8 cellular contexts compared by ENCODE assay signal in genomic region chr1:150293433-150294253, GRCh38. TPM values are rescaled to one million over a fixed set of nuclear protein-coding genes. Genes with fewer than 3 reads are reported as not detected.
A peak's percentile ranks its signal among the peaks of the same experiment; 100 is the strongest.
DNase-seq lines count a peak whose midpoint lies in the region; ATAC-seq and TF ChIP-seq lines count a peak whose summit lies in the region.

TSS of gene MRPS21 (plus strand) at chr1:150293861. CDS start at chr1:150294367, 506 bp downstream.

- ATAC-seq in activated T-cell treated with anti-CD3 and anti-CD28 coated beads, Interleukin-2, amount 50 U/mL, for 72 hours (replicated peaks in 1 of 2) = peak; percentile 100

- H3K27me3 Mint-ChIP-seq in activated T-cell treated with anti-CD3 and anti-CD28 coated beads, Interleukin-2, amount 50 U/mL, for 72 hours (ENCODE audit: low read depth) = no peaks in the 10 kb centered on the region

- peaks cover 5% of the 10 kb centered on the region; the same call in 1 of the 2 replicates for H3K36me3 ChIP-seq in GM23248 (ENCODE audit: low read depth)
- peaks cover 0 to 37% (median 0%) of the 10 kb centered on the region in 3 donors for H3K36me3 ChIP-seq in esophagus squamous epithelium

- H3K27ac ChIP-seq in GM23248 (peak within 1 kb of the TSS; percentile 94), esophagus squamous epithelium (peak within 1 kb of the TSS; percentile 77 to 88 (median 86))

- TF ChIP-seq POLR2A in esophagus squamous epithelium (IDR thresholded peaks at IDR 0.05) = peak in 3 of 4 donors; percentile 64 to 76 (median 75)

- H3K4me3 ChIP-seq in GM23248 = peak within 1 kb of the TSS; percentile 86
- peak within 1 kb of the TSS; percentile 57 to 87 (median 74) for H3K4me3 ChIP-seq in esophagus squamous epithelium

- peaks cover 4 to 20% of the 10 kb centered on the region in 2 donors for H3K36me3 Mint-ChIP-seq in activated T-cell treated with anti-CD3 and anti-CD28 coated beads, Interleukin-2, amount 50 U/mL, for 72 hours (ENCODE audit: insufficient read depth in 2 of 2)

- peaks cover 40% of the 10 kb centered on the region for H3K4me1 Mint-ChIP-seq in activated T-cell treated with anti-CD3 and anti-CD28 coated beads, Interleukin-2, amount 50 U/mL, for 72 hours (ENCODE audit: low read depth)

- peak within 1 kb of the TSS; percentile 88 for H3K9ac ChIP-seq in GM23248

- H4K20me1 ChIP-seq in GM23248 (ENCODE audit: insufficient read depth) = 0 out of 2 replicates have a peak, but pooled peaks cover 3% of the 10 kb centered on the region

- peak within 1 kb of the TSS; percentile 85 to 90 for H3K4me3 Mint-ChIP-seq in activated T-cell treated with anti-CD3 and anti-CD28 coated beads, Interleukin-2, amount 50 U/mL, for 72 hours

- H2AFZ ChIP-seq in GM23248 = peak within 1 kb of the TSS; percentile 99

- in situ Hi-C loops in GM23248 (cut with MboI) = no loop called here

- no peaks in the 10 kb centered on the region for H3K9me3 Mint-ChIP-seq in activated T-cell treated with anti-CD3 and anti-CD28 coated beads, Interleukin-2, amount 50 U/mL, for 72 hours

- WGBS in GM23248 (ENCODE audit: low coverage in 1 of 2, low lambda C conversion rate in 2 of 2, missing lambda C conversion rate in 2 of 2), 2 experiments = 8 to 9% methylated on average over 42 to 43 of the region's 43 CpGs
- 6% methylated on average over 38 to 43 of the region's 43 CpGs for WGBS in esophagus squamous epithelium, 2 donors

- H3F3A ChIP-seq in GM23248 (ENCODE audit: insufficient read depth) = no peaks in the 10 kb centered on the region

- H3K4me2 ChIP-seq in GM23248 (ENCODE audit: unreplicated experiment) = peak within 1 kb of the TSS; percentile 86

- peak in 1 of 6 experiments; percentile 17 for TF ChIP-seq CTCF in esophagus squamous epithelium (IDR thresholded peaks at IDR 0.05)

- intact Hi-C loops in esophagus squamous epithelium (cut with DNase I) = no loop called here

- H3K4me1 ChIP-seq in GM23248 (ENCODE audit: insufficient read depth) (peaks cover 10% of the 10 kb centered on the region), esophagus squamous epithelium (peaks cover 3 to 24% (median 15%) of the 10 kb centered on the region in 3 donors)

- H3K79me2 ChIP-seq in GM23248 (ENCODE audit: insufficient read depth) = peaks cover 53% of the 10 kb centered on the region

- H3K27ac Mint-ChIP-seq in activated T-cell treated with anti-CD3 and anti-CD28 coated beads, Interleukin-2, amount 50 U/mL, for 72 hours = peak within 1 kb of the TSS; percentile 96

- H3K9me3 ChIP-seq in GM23248 (ENCODE audit: low read depth) (no peaks in the 10 kb centered on the region), esophagus squamous epithelium (no peaks in the 10 kb centered on the region)

- DNase-seq in DMS79 treated with DMSO at 0.1 percent for 48 hours (lab: John Stamatoyannopoulos, UW) (peak; percentile 92), GM23248 (peak; percentile 97), Kasumi-1 (lab: John Stamatoyannopoulos, UW) (peak; percentile 94), RKO (ENCODE audit: low spot score) (peak; percentile 94), esophagus squamous epithelium (lab: John Stamatoyannopoulos, UW) (peak; percentile 36), myocyte (ENCODE audit: low read depth) (peak; percentile 95)
- peak; percentile 90 to 92 for DNase-seq in activated T-cell treated with anti-CD3 and anti-CD28 coated beads, Interleukin-2, amount 50 U/mL, for 72 hours
- peak; percentile 76 to 86 for DNase-seq in stimulated activated CD8-positive, alpha-beta memory T cell treated with anti-CD3 and anti-CD28 coated beads, Interleukin-7, amount 100 ng/mL, for 48 hours (ENCODE audit: extremely low read depth in 1 of 2, low read depth in 1 of 2)

- no peaks in the 10 kb centered on the region for H3K9me2 ChIP-seq in GM23248 (ENCODE audit: insufficient read depth)

- H3K27me3 ChIP-seq in GM23248 (replicated peaks; ENCODE audit: insufficient read depth) (no peaks in the 10 kb centered on the region), esophagus squamous epithelium (no peaks in the 10 kb centered on the region)

RNA-seq across cellular contexts. Expression of gene MRPS21, which starts in this region (rescaled TPM):
- total RNA-seq in GM23248 (2014; rRNA removed; shearing (Covaris generic)) = 36.5 and 37.9 TPM in 2 replicates
- polyA plus RNA-seq in GM23248 (2016; fragmentation: Nextera tagmentation; extraction: Ambion mirVana) = 108 and 116 TPM in 2 replicates
- 10 to 100 TPM; 74.8 to 84.2 TPM for total RNA-seq in activated T-cell treated with anti-CD3 and anti-CD28 coated beads, Interleukin-2, amount 50 U/mL, for 72 hours
- 10 to 100 TPM; 31.7 to 41.3 (median 38.7) TPM for total RNA-seq in esophagus squamous epithelium
- total RNA-seq in myocyte = 50.8 and 56.9 TPM in 2 replicates
- polyA plus RNA-seq in myocyte (2012) = 89.7 TPM

Comparison
In these comparisons a context has a peak if more than half of its experiments do, and no peak if none do; other contexts are left out.
1. Peak in every context shown above with its lines: DNase-seq, ATAC-seq, H3K4me3 ChIP-seq and H3K27ac ChIP-seq.
2. DNase-seq: peak in every context shown above with its lines; median percentile 97 in GM23248; 95 in myocyte; 94 in Kasumi-1; 94 in RKO; 92 in DMS79 treated with DMSO at 0.1 percent for 48 hours; 91 in activated T-cell treated with anti-CD3 and anti-CD28 coated beads, Interleukin-2, amount 50 U/mL, for 72 hours; 81 in stimulated activated CD8-positive, alpha-beta memory T cell treated with anti-CD3 and anti-CD28 coated beads, Interleukin-7, amount 100 ng/mL, for 48 hours; 36 in esophagus squamous epithelium.